ENCODE assay signal across 10 cellular contexts in genomic region chr2:127196998-127197397, GRCh38. TPM values are rescaled to one million over a fixed set of nuclear protein-coding genes. Genes with fewer than 3 reads are reported as not detected.
A peak's percentile ranks its signal among the peaks of the same experiment; 100 is the strongest.
DNase-seq lines count a peak whose midpoint lies in the region; ATAC-seq and TF ChIP-seq lines count a peak whose summit lies in the region.
"Had no signal": no experiment of that assay in that cellular context is flagged by ENCODE, and none has a peak within 500 bp of the region (broad histone marks: within the 10 kb centered on the region; RNA-seq: fewer than 3 reads in every experiment).

No MANE protein-coding gene starts in this region.

- H3K4me1 Mint-ChIP-seq in GM23338 = peaks cover 38% of the 10 kb centered on the region
- H3K4me1 Mint-ChIP-seq in activated CD8-positive, alpha-beta memory T cell treated with anti-CD3 and anti-CD28 coated beads, Interleukin-2, amount 10 ng/mL, durations not matched to agents 7 days and 5 days = no peaks in the 10 kb centered on the region

- ATAC-seq in GM23338 (peak; percentile 25), foreskin keratinocyte (no peak), HG03432 (IDR thresholded peaks at IDR 0.05; ENCODE audit: unreplicated experiment) (no peak), GM21576 (IDR thresholded peaks at IDR 0.05; ENCODE audit: unreplicated experiment) (no peak)
- ATAC-seq in activated CD8-positive, alpha-beta memory T cell treated with anti-CD3 and anti-CD28 coated beads, Interleukin-2, amount 10 ng/mL, durations not matched to agents 7 days and 5 days = no peak

- no peaks in the 10 kb centered on the region for H3K36me3 ChIP-seq in GM23338 (ENCODE audit: insufficient read depth)
- H3K36me3 ChIP-seq in Peyer's patch = no peaks in the 10 kb centered on the region
- H3K36me3 ChIP-seq: SJCRH30 had no signal

- H3K4me3 ChIP-seq in GM23338 (no peak overlapping the region), Peyer's patch (peak overlapping the region in 1 of 4 donors; percentile 14)
- H3K4me3 ChIP-seq: SJCRH30 had no signal

- peak; percentile 38 for DNase-seq in COR-L47 (lab: John Stamatoyannopoulos, UW)
- peak; percentile 78 for DNase-seq in GM23338 (ENCODE audit: low spot score)
- no peak for DNase-seq in Peyer's patch
- DNase-seq in foreskin keratinocyte = no peak
- no peak for DNase-seq in GM19238 (ENCODE audit: insufficient read length, low spot score)
- no peak for DNase-seq in activated CD8-positive, alpha-beta memory T cell treated with anti-CD3 and anti-CD28 coated beads, Interleukin-2, amount 10 ng/mL, durations not matched to agents 7 days and 5 days
- DNase-seq: cortex of kidney had no signal

- TF ChIP-seq CTCF in GM23338 (conservative IDR thresholded peaks at IDR 0.05; ENCODE audit: low read depth in 2 of 2) (peak; percentile 73 to 80), Peyer's patch (IDR thresholded peaks at IDR 0.05) (peak in 5 of 6 experiments; percentile 37 to 71 (median 63)), foreskin keratinocyte (conservative IDR thresholded peaks at IDR 0.05) (peak; percentile 60)

- no peak overlapping the region for H3K27ac Mint-ChIP-seq in GM23338
- no peak overlapping the region for H3K27ac Mint-ChIP-seq in activated CD8-positive, alpha-beta memory T cell treated with anti-CD3 and anti-CD28 coated beads, Interleukin-2, amount 10 ng/mL, durations not matched to agents 7 days and 5 days

- H3K79me2 ChIP-seq in GM23338 (replicated peaks; ENCODE audit: insufficient read depth) = no peaks in the 10 kb centered on the region

- H3K27me3 ChIP-seq in GM23338 (ENCODE audit: insufficient read depth) = no peaks in the 10 kb centered on the region
- no peaks in the 10 kb centered on the region for H3K27me3 ChIP-seq in Peyer's patch
- H3K27me3 ChIP-seq in foreskin keratinocyte = no peaks in the 10 kb centered on the region
- H3K27me3 ChIP-seq: SJCRH30 had no signal

- no peaks in the 10 kb centered on the region for H3K9me3 ChIP-seq in Peyer's patch
- H3K9me3 ChIP-seq: SJCRH30 had no signal

- H3K27ac ChIP-seq in GM23338 (ENCODE audit: low read depth) (no peak overlapping the region), Peyer's patch (no peak overlapping the region), foreskin keratinocyte (no peak overlapping the region)
- H3K27ac ChIP-seq: SJCRH30 had no signal

- H3K9me3 Mint-ChIP-seq in GM23338 = peaks cover 14% of the 10 kb centered on the region
- H3K9me3 Mint-ChIP-seq in activated CD8-positive, alpha-beta memory T cell treated with anti-CD3 and anti-CD28 coated beads, Interleukin-2, amount 10 ng/mL, durations not matched to agents 7 days and 5 days (ENCODE audit: low read depth) = no peaks in the 10 kb centered on the region

- CTCF ChIA-PET in activated CD8-positive, alpha-beta memory T cell treated with anti-CD3 and anti-CD28 coated beads, Interleukin-2, amount 10 ng/mL, durations not matched to agents 7 days and 5 days (lab: Charles Lee) = interaction anchor here (0.6 to 1.6 kb wide), 15 partner anchors 10 to 453 kb away, joined by 3 to 20 read pairs (median 3); partner anchors contain the start of genes BIN1 and ERCC3

- H3K27me3 Mint-ChIP-seq in GM23338 (ENCODE audit: insufficient read depth, low read depth, poor library complexity) = peaks cover 7% of the 10 kb centered on the region
- H3K27me3 Mint-ChIP-seq in activated CD8-positive, alpha-beta memory T cell treated with anti-CD3 and anti-CD28 coated beads, Interleukin-2, amount 10 ng/mL, durations not matched to agents 7 days and 5 days = peaks cover 1% of the 10 kb centered on the region

- peaks cover 20% of the 10 kb centered on the region for H3K36me3 Mint-ChIP-seq in GM23338 (ENCODE audit: low read depth)
- no peaks in the 10 kb centered on the region for H3K36me3 Mint-ChIP-seq in activated CD8-positive, alpha-beta memory T cell treated with anti-CD3 and anti-CD28 coated beads, Interleukin-2, amount 10 ng/mL, durations not matched to agents 7 days and 5 days

- H3K4me3 Mint-ChIP-seq in GM23338 = no peak overlapping the region
- H3K4me3 Mint-ChIP-seq in activated CD8-positive, alpha-beta memory T cell treated with anti-CD3 and anti-CD28 coated beads, Interleukin-2, amount 10 ng/mL, durations not matched to agents 7 days and 5 days = no peak overlapping the region

- H4K20me1 ChIP-seq in GM23338 (replicated peaks; ENCODE audit: insufficient read depth) = no peaks in the 10 kb centered on the region

- H3K4me1 ChIP-seq in GM23338 (ENCODE audit: insufficient read depth) (peaks cover 21% of the 10 kb centered on the region), Peyer's patch (no peaks in the 10 kb centered on the region), foreskin keratinocyte (no peaks in the 10 kb centered on the region)
- H3K4me1 ChIP-seq: SJCRH30 had no signal

- TF ChIP-seq POLR2A in Peyer's patch (IDR thresholded peaks at IDR 0.05) = no peak

- H3K9me2 ChIP-seq in GM23338 (ENCODE audit: insufficient read depth) = no peaks in the 10 kb centered on the region

- no peak overlapping the region for H3K4me2 ChIP-seq in GM23338

- no peak overlapping the region for H2AFZ ChIP-seq in GM23338

- 0 out of 2 replicates have a peak, but pooled peaks cover 3% of the 10 kb centered on the region for H3F3A ChIP-seq in GM23338 (replicated peaks; ENCODE audit: low read depth)

TF ChIP-seq in GM23338, 12 proteins besides CTCF, POLR2A, EP300 and RAD21:
- TF ChIP-seq CREB1 (CRISPR knock-in tag; IDR thresholded peaks at IDR 0.05; ENCODE audit: low read depth) (no peak), POLR2AphosphoS5 (IDR thresholded peaks at IDR 0.05; ENCODE audit: low read depth) (no peak), ETS1 (IDR thresholded peaks at IDR 0.05) (no peak), STAT1 (IDR thresholded peaks at IDR 0.05; ENCODE audit: unreplicated experiment) (no peak), ZNF114 (CRISPR knock-in tag; IDR thresholded peaks at IDR 0.05) (no peak)

RNA-seq across cellular contexts. Expression of gene CYP27C1, which starts 23.1 kb away (rescaled TPM):
- total RNA-seq in GM23338 (2014; rRNA removed; shearing (Covaris generic)) = 2.9 and 3.0 TPM in 2 replicates
- 1.1 and 1.8 TPM in 2 replicates for polyA plus RNA-seq in GM23338 (2016; fragmentation: Nextera tagmentation; extraction: Ambion mirVana)
- total RNA-seq in Peyer's patch = under 1 TPM in 1 of 4 donors, not detected in 3; 0.13 TPM
- 5.9 and 6.4 TPM in 2 replicates for total RNA-seq in foreskin keratinocyte
- polyA plus RNA-seq in foreskin keratinocyte = 4.1 and 5.1 TPM in 2 replicates
- total RNA-seq in activated CD8-positive, alpha-beta memory T cell treated with anti-CD3 and anti-CD28 coated beads, Interleukin-2, amount 10 ng/mL, durations not matched to agents 7 days and 5 days = not detected

Comparison
In these comparisons a context has a peak if more than half of its experiments do, and no peak if none do; other contexts are left out.
1. DNase-seq: peak in COR-L47 (single experiment) and GM23338 (single experiment); none in Peyer's patch (0 of 3), foreskin keratinocyte (0 of 2), GM19238 (single experiment) and activated CD8-positive, alpha-beta memory T cell treated with anti-CD3 and anti-CD28 coated beads, Interleukin-2, amount 10 ng/mL, durations not matched to agents 7 days and 5 days (single experiment).
2. Peak in every context shown above with its lines, with median percentiles within 50 percentile points of each other: CTCF ChIP-seq.